In genomic region chr11:130427581-130428211, GRCh38 we compare ENCODE assay signal across 9 cellular contexts. TPM values are rescaled to one million over a fixed set of nuclear protein-coding genes. Genes with fewer than 3 reads are reported as not detected.
DNase-seq lines count a peak whose midpoint lies in the region; ATAC-seq and TF ChIP-seq lines count a peak whose summit lies in the region.
"Had no signal": no experiment of that assay in that cellular context is flagged by ENCODE, and none has a peak within 500 bp of the region (broad histone marks: within the 10 kb centered on the region; RNA-seq: fewer than 3 reads in every experiment).

No MANE protein-coding gene starts in this region.

- H3K36me3 Mint-ChIP-seq in HFFc6 (ENCODE audit: low read depth): no peaks in the 10 kb centered on the region

- no peaks in the 10 kb centered on the region for H3K79me2 ChIP-seq in smooth muscle cell (ENCODE audit: low read depth)

- H3F3A ChIP-seq in smooth muscle cell (ENCODE audit: low read depth): no peaks in the 10 kb centered on the region

- H2AFZ ChIP-seq in smooth muscle cell (ENCODE audit: low read depth): no peak overlapping the region

- H3K4me3 ChIP-seq in adipocyte (ENCODE audit: low read length) (peak overlapping the region; percentile 37), iPS-18c (ENCODE audit: insufficient read depth, low read depth, low read length) (peak overlapping the region; percentile 51), smooth muscle cell (peak overlapping the region; percentile 34)

- H3K27ac ChIP-seq in smooth muscle cell (ENCODE audit: low read depth): no peak overlapping the region

- TF ChIP-seq CTCF in HFFc6 (IDR thresholded peaks at IDR 0.05): peak; percentile 21; the same call in 1 of the 2 replicates
- peak; percentile 14 for TF ChIP-seq CTCF in smooth muscle cell (IDR thresholded peaks at IDR 0.05; ENCODE audit: borderline replicate concordance, insufficient read depth, poor library complexity, severe bottlenecking)

- H3K27ac Mint-ChIP-seq in HFFc6: no peak overlapping the region
- H3K27ac Mint-ChIP-seq: T-helper 1 cell treated with Interleukin-12 subunit alpha and Interleukin-12 subunit beta and Interleukin-4 antibody, amounts not matched to agents 30 μg/mL and 1 μg/mL, for 36 hours had no signal

- H4K20me1 ChIP-seq in smooth muscle cell (ENCODE audit: low read depth): no peaks in the 10 kb centered on the region

- H3K9ac ChIP-seq in adipocyte (ENCODE audit: low read length): no peak overlapping the region
- H3K9ac ChIP-seq in smooth muscle cell (ENCODE audit: low read depth): no peak overlapping the region

- peak overlapping the region; percentile 83 for H3K4me2 ChIP-seq in smooth muscle cell

- no peak for ATAC-seq in stimulated activated naive CD8-positive, alpha-beta T cell treated with anti-CD3 and anti-CD28 coated beads, Interleukin-15, Interleukin-2, amounts not matched to agents 100 U/mL and 50 U/mL, for 24 hours
- ATAC-seq in HG02973 (IDR thresholded peaks at IDR 0.05; ENCODE audit: unreplicated experiment): no peak

- H3K4me1 ChIP-seq in adipocyte (ENCODE audit: control insufficient read depth, insufficient read depth, low read length) (peaks cover 8% of the 10 kb centered on the region), smooth muscle cell (ENCODE audit: low read depth) (peaks cover 4% of the 10 kb centered on the region)

- H3K4me3 Mint-ChIP-seq in HFFc6: no peak overlapping the region

- H3K9me3 ChIP-seq in adipocyte (ENCODE audit: control insufficient read depth, low read length) (no peaks in the 10 kb centered on the region), iPS-18c (ENCODE audit: control insufficient read depth, insufficient read depth, low read length) (no peaks in the 10 kb centered on the region), smooth muscle cell (replicated peaks; ENCODE audit: low read depth) (no peaks in the 10 kb centered on the region)

- WGBS in smooth muscle cell (ENCODE audit: low lambda C conversion rate): 2% methylated on average over 57 of the region's 72 CpGs

- peaks cover 14% of the 10 kb centered on the region for H3K4me1 Mint-ChIP-seq in HFFc6 (ENCODE audit: low read depth)

- peaks cover 49% of the 10 kb centered on the region for H3K27me3 ChIP-seq in adipocyte (replicated peaks; ENCODE audit: control insufficient read depth, insufficient read depth, low read length)
- peaks cover 81% of the 10 kb centered on the region for H3K27me3 ChIP-seq in smooth muscle cell (ENCODE audit: low read depth)

- no peaks in the 10 kb centered on the region for H3K36me3 ChIP-seq in adipocyte (ENCODE audit: control insufficient read depth, insufficient read depth, low read length, severe bottlenecking)
- H3K36me3 ChIP-seq in smooth muscle cell (ENCODE audit: low read depth): no peaks in the 10 kb centered on the region

- H3K9me3 Mint-ChIP-seq in HFFc6: no peaks in the 10 kb centered on the region
- H3K9me3 Mint-ChIP-seq: T-helper 1 cell treated with Interleukin-12 subunit alpha and Interleukin-12 subunit beta and Interleukin-4 antibody, amounts not matched to agents 30 μg/mL and 1 μg/mL, for 36 hours had no signal

- peaks cover 62% of the 10 kb centered on the region for H3K27me3 Mint-ChIP-seq in HFFc6 (ENCODE audit: insufficient read depth)

- DNase-seq in HFFc6 (no peak), adipocyte (ENCODE audit: low read depth) (peak; percentile 39), smooth muscle cell (lab: John Stamatoyannopoulos, UW; ENCODE audit: unreplicated experiment) (no peak)
- no peak for DNase-seq in stimulated activated CD4-positive, alpha-beta T cell treated with anti-CD3 and anti-CD28 coated beads, Interleukin-4, amount 100 ng/mL, for 1 hour
- DNase-seq in activated naive CD4-positive, alpha-beta T cell (lab: John Stamatoyannopoulos, UW): no peak
- no peak for DNase-seq in stimulated activated naive CD8-positive, alpha-beta T cell treated with anti-CD3 and anti-CD28 coated beads, Interleukin-15, Interleukin-2, amounts not matched to agents 100 U/mL and 50 U/mL, for 24 hours

RNA-seq across cellular contexts. Expression of gene ADAMTS8, which starts 0.7 kb away (rescaled TPM):
- not detected for total RNA-seq in HFFc6 (2021; fragmentation: NEBNext Ultra II Directional; extraction: Animal tissue kit (Norgen Biotek cat#: 25700))
- total RNA-seq in smooth muscle cell: not detected in 2 replicates
- polyA plus RNA-seq in smooth muscle cell: 0.21 TPM in 1 of 2 replicates, not detected in the other

RNA-seq across cellular contexts. Expression of gene ADAMTS15, which starts 20.7 kb away (rescaled TPM):
- total RNA-seq in HFFc6 (2021; fragmentation: NEBNext Ultra II Directional; extraction: Animal tissue kit (Norgen Biotek cat#: 25700)): 1 to 10 TPM in 2 of 6 experiments, under 1 TPM in 4; 0.21 to 1.1 (median 0.94) TPM
- total RNA-seq in smooth muscle cell: 3.4 and 5.3 TPM in 2 replicates
- 0.65 and 1.4 TPM in 2 replicates for polyA plus RNA-seq in smooth muscle cell
